In genomic region chr2:218479595-218479994, GRCh38 we compare ENCODE assay signal across 28 cellular contexts.
"Had no signal": no experiment of that assay in that cellular context is flagged by ENCODE, and none has a peak within 500 bp of the region (broad histone marks: within the 10 kb centered on the region; RNA-seq: fewer than 3 reads in every experiment).

No MANE protein-coding gene starts in this region.

- H3K36me3 ChIP-seq: uterus had no signal

- H3K27me3 Mint-ChIP-seq: stimulated activated memory B cell treated with anti-CD40 and anti-IgM and Interleukin-4, amounts not matched to agents 10 μg/mL and 1 μg/mL and 100 μg/mL, for 72 hours; stimulated activated naive B cell treated with anti-CD40 and anti-IgM and Interleukin-4, amounts not matched to agents 10 μg/mL and 1 μg/mL and 100 μg/mL, for 72 hours; stimulated activated naive CD8-positive, alpha-beta T cell treated with anti-CD3 and anti-CD28 coated beads, Interleukin-15, amount 100 ng/mL, for 72 hours; stimulated activated naive CD8-positive, alpha-beta T cell treated with anti-CD3 and anti-CD28 coated beads, Interleukin-15, Interleukin-2, amounts not matched to agents 100 ng/mL and 50 ng/mL, for 24 hours; type B pancreatic cell had no signal

- DNase-seq: stimulated activated CD4-positive, alpha-beta T cell treated with anti-CD3 and anti-CD28 coated beads, Interleukin-2, amount 100 ng/mL, for 48 hours; stimulated activated CD4-positive, alpha-beta T cell treated with anti-CD3 and anti-CD28 coated beads, Interleukin-4, amount 100 ng/mL, for 1 hour; stimulated activated CD4-positive, alpha-beta T cell treated with anti-CD3 and anti-CD28 coated beads, Interleukin-4, amount 100 ng/mL, for 24 hours; stimulated activated CD4-positive, alpha-beta T cell treated with anti-CD3 and anti-CD28 coated beads, Interleukin-4, amount 100 ng/mL, for 4 hours; stimulated activated CD8-positive, alpha-beta memory T cell treated with anti-CD3 and anti-CD28 coated beads, Interleukin-4, amount 100 ng/mL, for 48 hours; stimulated activated naive B cell treated with anti-CD40 and anti-IgM and Interleukin-4, amounts not matched to agents 10 μg/mL and 1 μg/mL and 100 μg/mL, for 72 hours; stimulated activated naive CD4-positive, alpha-beta T cell; stimulated activated naive CD8-positive, alpha-beta T cell treated with anti-CD3 and anti-CD28 coated beads, Interleukin-15, amount 100 ng/mL, for 72 hours; stimulated activated naive CD8-positive, alpha-beta T cell treated with anti-CD3 and anti-CD28 coated beads, Interleukin-15, Interleukin-2, amounts not matched to agents 100 U/mL and 50 U/mL, for 24 hours; stomach; substantia nigra; testis; thyroid gland; tibial artery; transverse colon; trophoblast cell; upper lobe of right lung; uterus had no signal

- FAIRE-seq: urothelium cell line had no signal

- H3K9me3 Mint-ChIP-seq: stimulated activated effector memory CD8-positive, alpha-beta T cell treated with anti-CD3 and anti-CD28 coated beads, Interleukin-12 subunit alpha, Interleukin-12 subunit beta, amount 100 ng/mL, for 72 hours; stimulated activated memory B cell treated with anti-CD40 and anti-IgM and Interleukin-4, amounts not matched to agents 10 μg/mL and 1 μg/mL and 100 μg/mL, for 72 hours; stimulated activated naive B cell treated with anti-CD40 and anti-IgM and Interleukin-4, amounts not matched to agents 10 μg/mL and 1 μg/mL and 100 μg/mL, for 72 hours; stimulated activated naive CD8-positive, alpha-beta T cell treated with anti-CD3 and anti-CD28 coated beads, Interleukin-15, amount 100 ng/mL, for 72 hours; stimulated activated naive CD8-positive, alpha-beta T cell treated with anti-CD3 and anti-CD28 coated beads, Interleukin-15, Interleukin-2, amounts not matched to agents 100 ng/mL and 50 ng/mL, for 24 hours; type B pancreatic cell had no signal

- H3K27ac ChIP-seq: stomach, suprapubic skin, testis, thoracic aorta, thyroid gland, tibial artery, tibial nerve, transverse colon, upper lobe of left lung, upper lobe of right lung, uterus, vagina had no signal

- H3K4me1 ChIP-seq: suprapubic skin, tibial artery, uterus, vagina had no signal

- H3K27ac Mint-ChIP-seq: stimulated activated effector memory CD8-positive, alpha-beta T cell treated with anti-CD3 and anti-CD28 coated beads, Interleukin-12 subunit alpha, Interleukin-12 subunit beta, amount 100 ng/mL, for 72 hours; stimulated activated memory B cell treated with anti-CD40 and anti-IgM and Interleukin-4, amounts not matched to agents 10 μg/mL and 1 μg/mL and 100 μg/mL, for 72 hours; stimulated activated naive B cell treated with anti-CD40 and anti-IgM and Interleukin-4, amounts not matched to agents 10 μg/mL and 1 μg/mL and 100 μg/mL, for 72 hours; stimulated activated naive CD8-positive, alpha-beta T cell treated with anti-CD3 and anti-CD28 coated beads, Interleukin-15, amount 100 ng/mL, for 72 hours; stimulated activated naive CD8-positive, alpha-beta T cell treated with anti-CD3 and anti-CD28 coated beads, Interleukin-15, Interleukin-2, amounts not matched to agents 100 ng/mL and 50 ng/mL, for 24 hours; type B pancreatic cell had no signal

- H3K9me3 ChIP-seq: stomach, suprapubic skin, testis, thoracic aorta, thyroid gland, tibial artery, tibial nerve, transverse colon, upper lobe of left lung, upper lobe of right lung, uterus, vagina had no signal

- H3K27me3 ChIP-seq: stomach, suprapubic skin, testis, thyroid gland, tibial artery, tibial nerve, transverse colon, upper lobe of left lung, upper lobe of right lung, uterus, vagina had no signal

- H3K4me3 Mint-ChIP-seq: stimulated activated effector memory CD8-positive, alpha-beta T cell treated with anti-CD3 and anti-CD28 coated beads, Interleukin-12 subunit alpha, Interleukin-12 subunit beta, amount 100 ng/mL, for 72 hours; stimulated activated memory B cell treated with anti-CD40 and anti-IgM and Interleukin-4, amounts not matched to agents 10 μg/mL and 1 μg/mL and 100 μg/mL, for 72 hours; stimulated activated naive B cell treated with anti-CD40 and anti-IgM and Interleukin-4, amounts not matched to agents 10 μg/mL and 1 μg/mL and 100 μg/mL, for 72 hours; stimulated activated naive CD8-positive, alpha-beta T cell treated with anti-CD3 and anti-CD28 coated beads, Interleukin-15, amount 100 ng/mL, for 72 hours; stimulated activated naive CD8-positive, alpha-beta T cell treated with anti-CD3 and anti-CD28 coated beads, Interleukin-15, Interleukin-2, amounts not matched to agents 100 ng/mL and 50 ng/mL, for 24 hours; type B pancreatic cell had no signal

- H3K4me1 Mint-ChIP-seq: stimulated activated effector memory CD8-positive, alpha-beta T cell treated with anti-CD3 and anti-CD28 coated beads, Interleukin-12 subunit alpha, Interleukin-12 subunit beta, amount 100 ng/mL, for 72 hours had no signal

- ATAC-seq: stimulated activated effector memory CD8-positive, alpha-beta T cell treated with anti-CD3 and anti-CD28 coated beads, Interleukin-12 subunit alpha, Interleukin-12 subunit beta, amount 100 ng/mL, for 72 hours; stimulated activated memory B cell treated with anti-CD40 and anti-IgM and Interleukin-4, amounts not matched to agents 10 μg/mL and 1 μg/mL and 100 μg/mL, for 72 hours; stimulated activated naive B cell treated with anti-CD40 and anti-IgM and Interleukin-4, amounts not matched to agents 10 μg/mL and 1 μg/mL and 100 μg/mL, for 72 hours; stimulated activated naive CD8-positive, alpha-beta T cell treated with anti-CD3 and anti-CD28 coated beads, Interleukin-15, amount 100 ng/mL, for 72 hours; stimulated activated naive CD8-positive, alpha-beta T cell treated with anti-CD3 and anti-CD28 coated beads, Interleukin-15, Interleukin-2, amounts not matched to agents 100 U/mL and 50 U/mL, for 24 hours; upper lobe of right lung had no signal

- H3K4me3 ChIP-seq: stomach, suprapubic skin, testis, thoracic aorta, thyroid gland, tibial artery, tibial nerve, transverse colon, upper lobe of left lung, upper lobe of right lung, uterus, vagina had no signal
